ENCODE assay signal across 1 cellular context in genomic region chr4:122775039-122775438, GRCh38.
TF ChIP-seq lines count a peak whose summit lies in the region.

No MANE protein-coding gene starts in this region.

TF ChIP-seq in K562, 482 proteins besides CTCF, POLR2A, EP300 and RAD21 (continued from another document):
- TF ChIP-seq BCLAF1 (IDR thresholded peaks at IDR 0.05; ENCODE audit: borderline replicate concordance in 1 of 2, control insufficient read depth in 1 of 2, low read depth in 2 of 2, low read length in 1 of 2) (no peak), ZNF146 (CRISPR knock-in tag; IDR thresholded peaks at IDR 0.05; ENCODE audit: unreplicated experiment) (no peak), TBL1XR1 (IDR thresholded peaks at IDR 0.05; ENCODE audit: low read length in 2 of 2) (peak in 1 of 2 experiments; percentile 46; a peak in 1 of 4 replicates), GMEB1 (CRISPR knock-in tag; IDR thresholded peaks at IDR 0.05) (no peak), ZEB2 (IDR thresholded peaks at IDR 0.05) (peak; percentile 84), HDAC8 (tag; IDR thresholded peaks at IDR 0.05) (no peak), RCOR1 (IDR thresholded peaks at IDR 0.05; ENCODE audit: borderline replicate concordance in 1 of 2, low read depth in 2 of 2, low read length in 2 of 2) (peak in 1 of 2 experiments; percentile 75; a peak in 1 of 4 replicates), CBX8 (IDR thresholded peaks at IDR 0.05; ENCODE audit: borderline replicate concordance, extremely low read depth, low read depth, low read length, poor library complexity, severe bottlenecking) (no peak)
